In genomic region chr21:25508364-25508763, GRCh38 we compare ENCODE assay signal across 18 cellular contexts.
DNase-seq lines count a peak whose midpoint lies in the region; ATAC-seq and TF ChIP-seq lines count a peak whose summit lies in the region.
"Had no signal": no experiment of that assay in that cellular context is flagged by ENCODE, and none has a peak within 500 bp of the region (broad histone marks: within the 10 kb centered on the region; RNA-seq: fewer than 3 reads in every experiment).

No MANE protein-coding gene starts in this region.

- peaks cover 2% of the 10 kb centered on the region for H3K9me3 Mint-ChIP-seq in activated CD8-positive, alpha-beta memory T cell treated with anti-CD3 and anti-CD28 coated beads, Interleukin-2, amount 10 ng/mL, durations not matched to agents 7 days and 5 days (ENCODE audit: low read depth)
- H3K9me3 Mint-ChIP-seq in activated T-helper 17 cell treated with anti-CD3 and anti-CD28 coated beads, Interleukin-2, amount 50 U/mL, for 72 hours, result no peaks in the 10 kb centered on the region
- H3K9me3 Mint-ChIP-seq in nephron progenitor cell, result no peaks in the 10 kb centered on the region

- TF ChIP-seq CTCF in nephron progenitor cell (IDR thresholded peaks at IDR 0.05), result no peak

- CTCF ChIA-PET in activated CD8-positive, alpha-beta memory T cell treated with anti-CD3 and anti-CD28 coated beads, Interleukin-2, amount 10 ng/mL, durations not matched to agents 7 days and 5 days (lab: Charles Lee), result interaction anchor here (0.9 to 3.0 kb wide), 7 partner anchors 8 to 87 kb away, joined by 3 to 16 read pairs (median 5); no protein-coding TSS in a partner anchor

- intact Hi-C loops in head of caudate nucleus (cut with DNase I), result no loop called here

- ATAC-seq in activated CD8-positive, alpha-beta memory T cell treated with anti-CD3 and anti-CD28 coated beads, Interleukin-2, amount 10 ng/mL, durations not matched to agents 7 days and 5 days, result no peak
- ATAC-seq in GM19438 (IDR thresholded peaks at IDR 0.05; ENCODE audit: low read depth, unreplicated experiment), result peak; percentile 34
- ATAC-seq in activated T-helper 17 cell treated with anti-CD3 and anti-CD28 coated beads, Interleukin-2, amount 50 U/mL, for 72 hours (replicated peaks), result no peak
- no peak for ATAC-seq in GM21723 (IDR thresholded peaks at IDR 0.05; ENCODE audit: unreplicated experiment)
- ATAC-seq: gastrocnemius medialis had no signal

- DNase-seq in activated CD8-positive, alpha-beta memory T cell treated with anti-CD3 and anti-CD28 coated beads, Interleukin-2, amount 10 ng/mL, durations not matched to agents 7 days and 5 days, result no peak
- no peak for DNase-seq in activated CD8-positive, alpha-beta memory T cell treated with anti-CD3 and anti-CD28 coated beads, Interleukin-2, amount 50 U/mL, for 48 hours
- DNase-seq in nephron progenitor cell (no peak), head of caudate nucleus (no peak), NCI-H748 (lab: John Stamatoyannopoulos, UW; ENCODE audit: unreplicated experiment) (no peak)
- DNase-seq: activated effector memory CD4-positive, alpha-beta T cell treated with Interleukin-2 at 50 U/mL for 16 hours; DMS 273 treated with DMSO at 0.1 percent for 48 hours; erythroblast; gastrocnemius medialis; GDM1; KBM-7; mesenchymal stem cell; MV-4-11; NCI-H187 treated with DMSO at 0.1 percent for 48 hours; NCI-H446 had no signal

- H3K4me1 Mint-ChIP-seq in activated CD8-positive, alpha-beta memory T cell treated with anti-CD3 and anti-CD28 coated beads, Interleukin-2, amount 10 ng/mL, durations not matched to agents 7 days and 5 days, result peaks cover 54% of the 10 kb centered on the region
- H3K4me1 Mint-ChIP-seq in activated T-helper 17 cell treated with anti-CD3 and anti-CD28 coated beads, Interleukin-2, amount 50 U/mL, for 72 hours, result peaks cover 54% of the 10 kb centered on the region
- peaks cover 10% of the 10 kb centered on the region for H3K4me1 Mint-ChIP-seq in nephron progenitor cell

- H3K27ac Mint-ChIP-seq in activated CD8-positive, alpha-beta memory T cell treated with anti-CD3 and anti-CD28 coated beads, Interleukin-2, amount 10 ng/mL, durations not matched to agents 7 days and 5 days, result peak overlapping the region; percentile 82
- peak overlapping the region; percentile 78 for H3K27ac Mint-ChIP-seq in activated T-helper 17 cell treated with anti-CD3 and anti-CD28 coated beads, Interleukin-2, amount 50 U/mL, for 72 hours
- peak overlapping the region; percentile 65 for H3K27ac Mint-ChIP-seq in nephron progenitor cell

- H3K27me3 Mint-ChIP-seq in activated CD8-positive, alpha-beta memory T cell treated with anti-CD3 and anti-CD28 coated beads, Interleukin-2, amount 10 ng/mL, durations not matched to agents 7 days and 5 days, result no peaks in the 10 kb centered on the region
- no peaks in the 10 kb centered on the region for H3K27me3 Mint-ChIP-seq in activated T-helper 17 cell treated with anti-CD3 and anti-CD28 coated beads, Interleukin-2, amount 50 U/mL, for 72 hours
- H3K27me3 Mint-ChIP-seq in nephron progenitor cell (ENCODE audit: low read depth, poor library complexity), result no peaks in the 10 kb centered on the region

- peak overlapping the region; percentile 61 for H3K4me3 Mint-ChIP-seq in activated CD8-positive, alpha-beta memory T cell treated with anti-CD3 and anti-CD28 coated beads, Interleukin-2, amount 10 ng/mL, durations not matched to agents 7 days and 5 days
- H3K4me3 Mint-ChIP-seq in activated T-helper 17 cell treated with anti-CD3 and anti-CD28 coated beads, Interleukin-2, amount 50 U/mL, for 72 hours, result peak overlapping the region; percentile 82
- H3K4me3 Mint-ChIP-seq in nephron progenitor cell, result no peak overlapping the region

- peaks cover 23% of the 10 kb centered on the region for H3K36me3 Mint-ChIP-seq in activated CD8-positive, alpha-beta memory T cell treated with anti-CD3 and anti-CD28 coated beads, Interleukin-2, amount 10 ng/mL, durations not matched to agents 7 days and 5 days
- H3K36me3 Mint-ChIP-seq in activated T-helper 17 cell treated with anti-CD3 and anti-CD28 coated beads, Interleukin-2, amount 50 U/mL, for 72 hours (ENCODE audit: low read depth), result peaks cover 33% of the 10 kb centered on the region
- no peaks in the 10 kb centered on the region for H3K36me3 Mint-ChIP-seq in nephron progenitor cell (ENCODE audit: low read depth)
